In genomic region chr19:18496980-18497256, GRCh38 we compare ENCODE assay signal across 13 cellular contexts. TPM values are rescaled to one million over a fixed set of nuclear protein-coding genes. Genes with fewer than 3 reads are reported as not detected.
DNase-seq lines count a peak whose midpoint lies in the region; FAIRE-seq and TF ChIP-seq lines count a peak whose summit lies in the region.
"Had no signal": no experiment of that assay in that cellular context is flagged by ENCODE, and none has a peak within 500 bp of the region (broad histone marks: within the 10 kb centered on the region; RNA-seq: fewer than 3 reads in every experiment).

No MANE protein-coding gene starts in this region.

- peaks cover 4% of the 10 kb centered on the region for H3F3A ChIP-seq in smooth muscle cell (ENCODE audit: low read depth)

- peaks cover 8% of the 10 kb centered on the region for H3K4me1 ChIP-seq in smooth muscle cell (ENCODE audit: low read depth)

- H3K4me3 Mint-ChIP-seq in activated T-cell treated with anti-CD3 and anti-CD28 coated beads, Interleukin-2, amount 50 U/mL, for 24 hours, result no peak overlapping the region
- no peak overlapping the region for H3K4me3 Mint-ChIP-seq in progenitor cell of endocrine pancreas (ENCODE audit: low read depth)

- H3K9me3 Mint-ChIP-seq in activated T-cell treated with anti-CD3 and anti-CD28 coated beads, Interleukin-2, amount 50 U/mL, for 24 hours, result no peaks in the 10 kb centered on the region
- no peaks in the 10 kb centered on the region for H3K9me3 Mint-ChIP-seq in progenitor cell of endocrine pancreas (ENCODE audit: low read depth)

- H3K36me3 ChIP-seq in bronchial epithelial cell (ENCODE audit: control insufficient read depth, insufficient read depth, low read length) (no peaks in the 10 kb centered on the region), smooth muscle cell (ENCODE audit: low read depth) (no peaks in the 10 kb centered on the region)
- H3K36me3 ChIP-seq: WERI-Rb-1 had no signal

- H3K4me2 ChIP-seq in smooth muscle cell, result peak overlapping the region; percentile 47

- peaks cover 83% of the 10 kb centered on the region for H3K4me1 Mint-ChIP-seq in activated T-cell treated with anti-CD3 and anti-CD28 coated beads, Interleukin-2, amount 50 U/mL, for 24 hours (ENCODE audit: low read depth)
- H3K4me1 Mint-ChIP-seq in progenitor cell of endocrine pancreas (ENCODE audit: low read depth), result no peaks in the 10 kb centered on the region

- H3K4me3 ChIP-seq in bronchial epithelial cell (ENCODE audit: low read depth, low read length), result no peak overlapping the region
- H3K4me3 ChIP-seq in smooth muscle cell, result no peak overlapping the region
- H3K4me3 ChIP-seq: K562 had no signal

- H3K27me3 Mint-ChIP-seq in activated T-cell treated with anti-CD3 and anti-CD28 coated beads, Interleukin-2, amount 50 U/mL, for 24 hours, result no peaks in the 10 kb centered on the region
- no peaks in the 10 kb centered on the region for H3K27me3 Mint-ChIP-seq in progenitor cell of endocrine pancreas

- DNase-seq in activated T-cell treated with anti-CD3 and anti-CD28 coated beads, Interleukin-2, amount 50 U/mL, for 24 hours, result no peak
- no peak for DNase-seq in activated T-cell treated with anti-CD3 and anti-CD28 coated beads for 4 hours
- peak; percentile 80 for DNase-seq in NCI-H774 (lab: John Stamatoyannopoulos, UW)
- DNase-seq in bronchial epithelial cell (ENCODE audit: low read depth), result peak; percentile 70
- DNase-seq in smooth muscle cell (lab: John Stamatoyannopoulos, UW; ENCODE audit: unreplicated experiment), result no peak
- no peak for DNase-seq in progenitor cell of endocrine pancreas (ENCODE audit: low spot score, unreplicated experiment)
- DNase-seq in NCI-H524 (lab: John Stamatoyannopoulos, UW), result no peak
- no peak for DNase-seq in COLO668 (lab: John Stamatoyannopoulos, UW; ENCODE audit: unreplicated experiment)
- DNase-seq: posterior cingulate gyrus, WERI-Rb-1 had no signal

- peak overlapping the region; percentile 62 for H3K27ac ChIP-seq in smooth muscle cell (ENCODE audit: low read depth)
- H3K27ac ChIP-seq: WERI-Rb-1 had no signal

- H3K79me2 ChIP-seq in smooth muscle cell (ENCODE audit: low read depth), result peaks cover 100% of the 10 kb centered on the region

- peaks cover 100% of the 10 kb centered on the region for H4K20me1 ChIP-seq in smooth muscle cell (ENCODE audit: low read depth)

- H3K27me3 ChIP-seq in bronchial epithelial cell (ENCODE audit: control insufficient read depth, insufficient read depth, low read length), result no peaks in the 10 kb centered on the region
- H3K27me3 ChIP-seq in smooth muscle cell (ENCODE audit: low read depth), result no peaks in the 10 kb centered on the region

- no peaks in the 10 kb centered on the region for H3K36me3 Mint-ChIP-seq in activated T-cell treated with anti-CD3 and anti-CD28 coated beads, Interleukin-2, amount 50 U/mL, for 24 hours (ENCODE audit: low read depth)
- H3K36me3 Mint-ChIP-seq in progenitor cell of endocrine pancreas (ENCODE audit: insufficient read depth), result no peaks in the 10 kb centered on the region

- H3K9ac ChIP-seq in smooth muscle cell (ENCODE audit: low read depth), result no peak overlapping the region

- TF ChIP-seq CTCF in bronchial epithelial cell (IDR thresholded peaks at IDR 0.05; ENCODE audit: insufficient read depth, low read length, severe bottlenecking), result no peak
- no peak for TF ChIP-seq CTCF in smooth muscle cell (IDR thresholded peaks at IDR 0.05; ENCODE audit: borderline replicate concordance, insufficient read depth, poor library complexity, severe bottlenecking)
- no peak for TF ChIP-seq CTCF in progenitor cell of endocrine pancreas (IDR thresholded peaks at IDR 0.05; ENCODE audit: unreplicated experiment)

- no peak for FAIRE-seq in bronchial epithelial cell (lab: Jason Lieb, UNC)
- FAIRE-seq: endometrium, urothelium cell line had no signal

- no peak overlapping the region for H2AFZ ChIP-seq in smooth muscle cell (ENCODE audit: low read depth)

- no peaks in the 10 kb centered on the region for H3K9me3 ChIP-seq in smooth muscle cell (replicated peaks; ENCODE audit: low read depth)

- WGBS in smooth muscle cell (ENCODE audit: low lambda C conversion rate), result 89% methylated on average over 4 of the region's 4 CpGs

- peak overlapping the region; percentile 81 for H3K27ac Mint-ChIP-seq in activated T-cell treated with anti-CD3 and anti-CD28 coated beads, Interleukin-2, amount 50 U/mL, for 24 hours
- H3K27ac Mint-ChIP-seq in progenitor cell of endocrine pancreas, result no peak overlapping the region

RNA-seq across cellular contexts. Expression of gene ELL, which starts 25.0 kb away (rescaled TPM):
- total RNA-seq in bronchial epithelial cell (9.7 and 13.8 TPM in 2 replicates), smooth muscle cell (10.5 and 12.8 TPM in 2 replicates), progenitor cell of endocrine pancreas (13.8 and 15.5 TPM in 2 replicates)
- polyA plus RNA-seq in smooth muscle cell, result 15.2 and 31.7 TPM in 2 replicates

RNA-seq across cellular contexts. Expression of gene FKBP8, which starts 46.5 kb away (rescaled TPM):
- total RNA-seq in bronchial epithelial cell, result 142 and 218 TPM in 2 replicates
- 143 and 161 TPM in 2 replicates for total RNA-seq in smooth muscle cell
- polyA plus RNA-seq in smooth muscle cell, result 340 and 358 TPM in 2 replicates
- 216 and 220 TPM in 2 replicates for total RNA-seq in progenitor cell of endocrine pancreas

RNA-seq across cellular contexts. Expression of gene ISYNA1, which starts 59.0 kb away (rescaled TPM):
- 6.7 and 15.3 TPM in 2 replicates for total RNA-seq in bronchial epithelial cell
- 16.4 and 60.1 TPM in 2 replicates for total RNA-seq in smooth muscle cell
- 56.9 and 89.5 TPM in 2 replicates for polyA plus RNA-seq in smooth muscle cell
- total RNA-seq in progenitor cell of endocrine pancreas, result 234 TPM in 2 replicates

Comparison
In these comparisons a context has a peak if more than half of its experiments do, and no peak if none do; other contexts are left out.
1. DNase-seq: peak in NCI-H774 (single experiment) and bronchial epithelial cell (single experiment); none in activated T-cell treated with anti-CD3 and anti-CD28 coated beads, Interleukin-2, amount 50 U/mL, for 24 hours (single experiment), activated T-cell treated with anti-CD3 and anti-CD28 coated beads for 4 hours (single experiment), smooth muscle cell (single experiment), progenitor cell of endocrine pancreas (single experiment), NCI-H524 (0 of 2) and COLO668 (single experiment).